1 cellular context compared by ENCODE assay signal in the genomic region with DNA sequence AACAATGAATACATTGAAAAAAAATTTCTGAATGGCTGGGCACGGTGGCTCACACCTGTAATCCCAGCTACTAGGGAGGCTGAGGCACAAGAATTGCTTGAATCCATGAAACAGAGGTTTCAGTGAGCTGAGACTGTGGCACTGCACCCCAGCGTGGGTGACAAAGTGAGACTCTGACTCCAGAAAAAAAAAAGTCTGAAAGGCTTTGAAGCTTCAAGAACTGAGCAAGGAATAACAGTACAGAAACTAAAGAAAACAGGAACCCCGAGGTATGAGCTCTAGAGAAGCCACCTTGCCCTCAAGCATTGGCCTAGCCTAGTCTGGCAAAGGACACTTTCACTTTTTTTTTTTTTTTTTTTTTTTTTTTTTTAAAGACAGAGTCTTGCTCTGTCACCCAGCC.
TF ChIP-seq lines count a peak whose summit lies in the region.

No MANE protein-coding gene starts in this region.

TF ChIP-seq in SK-N-SH, 30 proteins besides CTCF, POLR2A, EP300 and RAD21 (continued from another document):
- TF ChIP-seq, protein P1, sequence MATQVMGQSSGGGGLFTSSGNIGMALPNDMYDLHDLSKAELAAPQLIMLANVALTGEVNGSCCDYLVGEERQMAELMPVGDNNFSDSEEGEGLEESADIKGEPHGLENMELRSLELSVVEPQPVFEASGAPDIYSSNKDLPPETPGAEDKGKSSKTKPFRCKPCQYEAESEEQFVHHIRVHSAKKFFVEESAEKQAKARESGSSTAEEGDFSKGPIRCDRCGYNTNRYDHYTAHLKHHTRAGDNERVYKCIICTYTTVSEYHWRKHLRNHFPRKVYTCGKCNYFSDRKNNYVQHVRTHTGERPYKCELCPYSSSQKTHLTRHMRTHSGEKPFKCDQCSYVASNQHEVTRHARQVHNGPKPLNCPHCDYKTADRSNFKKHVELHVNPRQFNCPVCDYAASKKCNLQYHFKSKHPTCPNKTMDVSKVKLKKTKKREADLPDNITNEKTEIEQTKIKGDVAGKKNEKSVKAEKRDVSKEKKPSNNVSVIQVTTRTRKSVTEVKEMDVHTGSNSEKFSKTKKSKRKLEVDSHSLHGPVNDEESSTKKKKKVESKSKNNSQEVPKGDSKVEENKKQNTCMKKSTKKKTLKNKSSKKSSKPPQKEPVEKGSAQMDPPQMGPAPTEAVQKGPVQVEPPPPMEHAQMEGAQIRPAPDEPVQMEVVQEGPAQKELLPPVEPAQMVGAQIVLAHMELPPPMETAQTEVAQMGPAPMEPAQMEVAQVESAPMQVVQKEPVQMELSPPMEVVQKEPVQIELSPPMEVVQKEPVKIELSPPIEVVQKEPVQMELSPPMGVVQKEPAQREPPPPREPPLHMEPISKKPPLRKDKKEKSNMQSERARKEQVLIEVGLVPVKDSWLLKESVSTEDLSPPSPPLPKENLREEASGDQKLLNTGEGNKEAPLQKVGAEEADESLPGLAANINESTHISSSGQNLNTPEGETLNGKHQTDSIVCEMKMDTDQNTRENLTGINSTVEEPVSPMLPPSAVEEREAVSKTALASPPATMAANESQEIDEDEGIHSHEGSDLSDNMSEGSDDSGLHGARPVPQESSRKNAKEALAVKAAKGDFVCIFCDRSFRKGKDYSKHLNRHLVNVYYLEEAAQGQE (IDR thresholded peaks at IDR 0.05; ENCODE audit: low read depth, low read length), result no peak
- TF ChIP-seq, protein P2, sequence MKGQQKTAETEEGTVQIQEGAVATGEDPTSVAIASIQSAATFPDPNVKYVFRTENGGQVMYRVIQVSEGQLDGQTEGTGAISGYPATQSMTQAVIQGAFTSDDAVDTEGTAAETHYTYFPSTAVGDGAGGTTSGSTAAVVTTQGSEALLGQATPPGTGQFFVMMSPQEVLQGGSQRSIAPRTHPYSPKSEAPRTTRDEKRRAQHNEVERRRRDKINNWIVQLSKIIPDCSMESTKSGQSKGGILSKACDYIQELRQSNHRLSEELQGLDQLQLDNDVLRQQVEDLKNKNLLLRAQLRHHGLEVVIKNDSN (IDR thresholded peaks at IDR 0.05; ENCODE audit: borderline replicate concordance, low read depth), result no peak
- TF ChIP-seq RFX5 (IDR thresholded peaks at IDR 0.05; ENCODE audit: low read length) (no peak), RXRA (IDR thresholded peaks at IDR 0.05; ENCODE audit: borderline replicate concordance, low read depth) (no peak)
